Comparison of ENCODE assay signal across 1 cellular context in genomic region chr12:47768323-47768811, GRCh38.
TF ChIP-seq lines count a peak whose summit lies in the region.

No MANE protein-coding gene starts in this region.

TF ChIP-seq in HCT116, 20 proteins besides CTCF, POLR2A, EP300 and RAD21 (continued from another document):
- TF ChIP-seq REST (IDR thresholded peaks at IDR 0.05; ENCODE audit: low read depth) (no peak), EZH2phosphoT487 (IDR thresholded peaks at IDR 0.05; ENCODE audit: borderline replicate concordance) (no peak), POLR2AphosphoS5 (IDR thresholded peaks at IDR 0.05; ENCODE audit: low read depth, low read length) (no peak), TCF7L2 (IDR thresholded peaks at IDR 0.05; ENCODE audit: borderline replicate concordance, extremely low read depth, insufficient read depth, insufficient read length) (no peak), ATF3 (IDR thresholded peaks at IDR 0.05) (no peak), JUND (IDR thresholded peaks at IDR 0.05) (no peak), SP1 (IDR thresholded peaks at IDR 0.05; ENCODE audit: low read depth) (no peak), MAX (IDR thresholded peaks at IDR 0.05) (no peak), ZNF274 (IDR thresholded peaks at IDR 0.05; ENCODE audit: low read depth, low read length) (no peak)
TF ChIP-seq in HCT116: peak in this region for 0.
